8 cellular contexts compared by ENCODE assay signal in genomic region chr20:44210422-44211176, GRCh38. TPM values are rescaled to one million over a fixed set of nuclear protein-coding genes. Genes with fewer than 3 reads are reported as not detected.
DNase-seq lines count a peak whose midpoint lies in the region; ATAC-seq and TF ChIP-seq lines count a peak whose summit lies in the region.

Gene OSER1, minus strand, starts transcription at chr20:44210771. Its CDS starts 3,814 bp downstream, at chr20:44206957.

- peak within 1 kb of the TSS; percentile 90 to 94 for H3K9ac ChIP-seq in liver (ENCODE audit: low read depth in 1 of 2, low read length in 2 of 2)

- no peaks in the 10 kb centered on the region for H3K9me3 ChIP-seq in liver (ENCODE audit: control insufficient read depth in 4 of 4, low read length in 3 of 4)

- peaks cover 0 to 3% (median 1%) of the 10 kb centered on the region in 4 donors for H3K36me3 ChIP-seq in liver (ENCODE audit: control insufficient read depth in 4 of 4, insufficient read depth in 3 of 4, low read depth in 1 of 4, low read length in 3 of 4)

- peaks cover 6 to 45% (median 36%) of the 10 kb centered on the region in 4 donors for H3K4me1 ChIP-seq in liver (ENCODE audit: control insufficient read depth in 4 of 4, insufficient read depth in 4 of 4, low read length in 3 of 4)

- ATAC-seq in GM19395 (IDR thresholded peaks at IDR 0.05; ENCODE audit: unreplicated experiment) (peak; percentile 89), HG03565 (IDR thresholded peaks at IDR 0.05; ENCODE audit: unreplicated experiment) (peak; percentile 59)

- DNase-seq in NCI-H774 (lab: John Stamatoyannopoulos, UW) (peak; percentile 94), dermis blood vessel endothelial cell (peak; percentile 98)
- DNase-seq in activated CD4-positive, alpha-beta T cell treated with anti-CD3 and anti-CD28 coated beads, Interleukin-2, amount 50 U/mL, for 4 hours, result peak; percentile 97 to 98
- DNase-seq in stimulated activated CD4-positive, alpha-beta T cell treated with anti-CD3 and anti-CD28 coated beads, Interleukin-4, amount 100 ng/mL, for 24 hours, result peak; percentile 97

- H3K4me3 ChIP-seq in liver (ENCODE audit: low read depth in 1 of 3, low read length in 3 of 3), result peak within 1 kb of the TSS; percentile 84 to 96 (median 95)

- H3K27me3 ChIP-seq in liver (ENCODE audit: control insufficient read depth in 4 of 4, insufficient read depth in 4 of 4, low read length in 3 of 4), result no peaks in the 10 kb centered on the region

- TF ChIP-seq CTCF in C4-2B (conservative IDR thresholded peaks at IDR 0.05) (no peak), liver (IDR thresholded peaks at IDR 0.05; ENCODE audit: low read depth, low read length, missing input control) (no peak)

- H3K27ac ChIP-seq in C4-2B (peak within 1 kb of the TSS; percentile 97), liver (ENCODE audit: low read depth in 1 of 2, low read length in 2 of 2) (peak within 1 kb of the TSS; percentile 97)

- under 1% methylated on average over 78 of the region's 78 CpGs for WGBS in liver

- peak; percentile 31 to 44 for TF ChIP-seq RAD21 in liver (IDR thresholded peaks at IDR 0.05)

TF ChIP-seq in liver, 16 proteins besides CTCF, POLR2A, EP300 and RAD21:
- TF ChIP-seq HNF4G (IDR thresholded peaks at IDR 0.05) (no peak), RXRA (IDR thresholded peaks at IDR 0.05) (peak; percentile 18 to 49), JUND (IDR thresholded peaks at IDR 0.05) (peak; percentile 83 to 86), MAX (IDR thresholded peaks at IDR 0.05) (peak; percentile 97), FOXA2 (IDR thresholded peaks at IDR 0.05) (peak; percentile 35), EGR1 (IDR thresholded peaks at IDR 0.05; ENCODE audit: low read depth in 2 of 2) (peak; percentile 43 to 92), GABPA (IDR thresholded peaks at IDR 0.05 in 1 of 2, conservative IDR thresholded peaks at IDR 0.05 in 1 of 2) (peak; percentile 65 to 91), NR2F2 (IDR thresholded peaks at IDR 0.05) (no peak), SP1 (IDR thresholded peaks at IDR 0.05) (peak; percentile 84), REST (IDR thresholded peaks at IDR 0.05) (peak; percentile 89), FOXA1 (IDR thresholded peaks at IDR 0.05) (peak; percentile 84), HNF4A (conservative IDR thresholded peaks at IDR 0.05) (peak in 1 of 2 donors; percentile 22), ATF3 (IDR thresholded peaks at IDR 0.05) (no peak), TAF1 (conservative IDR thresholded peaks at IDR 0.05) (peak; percentile 97), YY1 (IDR thresholded peaks at IDR 0.05) (peak; percentile 59), ZBTB33 (IDR thresholded peaks at IDR 0.05) (peak; percentile 45)
TF ChIP-seq in liver: peak in this region for 13.

RNA-seq across cellular contexts. Expression of gene OSER1, which starts in this region (rescaled TPM):
- total RNA-seq in dermis blood vessel endothelial cell (39.6 and 55.6 TPM in 2 replicates), liver (10 to 100 TPM; 12.6 to 15.7 TPM)
- 10 to 100 TPM; 13.6 to 20.2 TPM for polyA plus RNA-seq in liver

Comparison
In these comparisons a context has a peak if more than half of its experiments do, and no peak if none do; other contexts are left out.
1. Peak in every context shown above with its lines: DNase-seq, ATAC-seq, H3K4me3 ChIP-seq and H3K27ac ChIP-seq.